23 cellular contexts compared by ENCODE assay signal in the genomic region with DNA sequence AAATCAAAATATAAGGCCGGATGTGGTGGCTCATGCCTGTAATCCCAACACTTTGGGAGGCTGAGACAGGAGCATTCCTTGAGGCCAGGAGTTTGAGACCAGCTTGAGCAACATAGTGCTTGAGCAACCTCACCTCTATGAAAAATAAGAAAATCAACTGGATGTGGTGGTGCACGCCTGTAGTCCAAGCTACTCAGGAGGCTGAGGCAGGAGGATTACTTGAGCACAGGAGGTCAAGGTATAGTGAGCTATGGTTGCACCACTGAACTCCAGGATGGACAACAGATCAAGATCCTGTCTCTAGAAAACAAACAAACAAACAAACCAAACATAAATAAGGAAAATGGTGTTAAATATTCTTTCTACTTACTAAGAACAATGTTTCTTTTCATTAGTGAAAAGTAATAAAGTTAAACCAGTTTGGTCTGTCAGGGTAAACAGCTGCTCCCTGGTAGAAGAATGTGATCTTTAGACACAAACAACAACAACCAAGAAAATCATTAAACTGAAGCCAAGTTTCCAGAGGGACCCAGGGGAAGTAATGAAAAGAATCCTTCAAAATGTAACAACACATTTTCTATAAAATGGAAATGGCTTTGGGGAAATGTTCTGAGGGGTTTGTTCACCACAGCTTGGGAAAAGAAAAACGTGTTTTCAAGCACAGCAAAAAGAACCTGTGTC. TPM values are rescaled to one million over a fixed set of nuclear protein-coding genes. Genes with fewer than 3 reads are reported as not detected.
DNase-seq lines count a peak whose midpoint lies in the region; TF ChIP-seq lines count a peak whose summit lies in the region.
"Had no signal": no experiment of that assay in that cellular context is flagged by ENCODE, and none has a peak within 500 bp of the region (broad histone marks: within the 10 kb centered on the region; RNA-seq: fewer than 3 reads in every experiment).

No MANE protein-coding gene starts in this region.

- no TSS peak for BruUV-seq in mammary epithelial cell (replicated peaks; lab: Mats Ljungman, UMichigan)

- intact Hi-C loops in mammary epithelial cell (cut with micrococcal nuclease), result no loop called here
- intact Hi-C loops in breast epithelium (cut with DNase I; ENCODE audit: low total_unique reads), result no loop called here

- DNase-seq in mammary epithelial cell, result no peak
- DNase-seq in breast epithelium (ENCODE audit: low spot score in 2 of 2), result no peak
- DNase-seq in cerebellar cortex (ENCODE audit: low spot score), result peak; percentile 16
- DNase-seq in medulla oblongata (ENCODE audit: extremely low spot score), result peak; percentile 74
- DNase-seq in tibial nerve (ENCODE audit: low spot score in 2 of 2), result no peak
- DNase-seq in NCI-H2196 treated with DMSO at 0.1 percent for 48 hours (lab: John Stamatoyannopoulos, UW; ENCODE audit: unreplicated experiment), result no peak
- DNase-seq in inferior parietal cortex (ENCODE audit: extremely low spot score), result no peak
- DNase-seq in activated naive CD4-positive, alpha-beta T cell treated with Interleukin-2 at 50 U/mL for 16 hours, result no peak
- DNase-seq: 8988T; activated CD4-positive, alpha-beta T cell treated with anti-CD3 and anti-CD28 coated beads, Interleukin-2, amount 50 U/mL, for 4 hours; activated CD4-positive, CD25-positive, alpha-beta regulatory T cell; activated CD8-positive, alpha-beta memory T cell treated with anti-CD3 and anti-CD28 coated beads, Interleukin-2, amount 10 ng/mL, durations not matched to agents 7 days and 5 days; activated gamma-delta T cell treated with Interleukin-2 at 50 U/mL for 16 hours; activated T-cell treated with anti-CD3 and anti-CD28 coated beads, Interleukin-2, amount 50 U/mL, for 4 hours; CD4-positive, CD25-positive, alpha-beta regulatory T cell; central memory CD4-positive, alpha-beta T cell; esophagus squamous epithelium; RPMI8226; SJCRH30; stimulated activated CD4-positive, alpha-beta T cell treated with anti-CD3 and anti-CD28 coated beads, Interleukin-15, amount 100 ng/mL, for 24 hours; T-cell had no signal

- no peak overlapping the region for H3K4me2 ChIP-seq in mammary epithelial cell (ENCODE audit: insufficient read depth, low read depth, low read length)
- H3K4me2 ChIP-seq: neural progenitor cell had no signal

- no peak overlapping the region for H3K9ac ChIP-seq in mammary epithelial cell (ENCODE audit: insufficient read depth, low read length)
- H3K9ac ChIP-seq: neural progenitor cell, parathyroid adenoma had no signal

- peak in 1 of 2 donors; percentile 59 for TF ChIP-seq EP300 in tibial nerve (IDR thresholded peaks at IDR 0.05)

- peak overlapping the region; percentile 16 for H2AFZ ChIP-seq in mammary epithelial cell (ENCODE audit: low read depth, low read length)
- H2AFZ ChIP-seq: neural progenitor cell, parathyroid adenoma had no signal

- CTCF ChIA-PET in mammary epithelial cell (lab: Charles Lee; ENCODE audit: low non-redundant PET), result no interaction called here

- no peaks in the 10 kb centered on the region for H4K20me1 ChIP-seq in mammary epithelial cell (ENCODE audit: insufficient read depth, low read length)

- in situ Hi-C loops in mammary epithelial cell (cut with MboI; ENCODE audit: low sequenced_read_pairs in 2 of 2), result no loop called here

- no peaks in the 10 kb centered on the region for H3K36me3 ChIP-seq in mammary epithelial cell (ENCODE audit: insufficient read depth, low read length)
- H3K36me3 ChIP-seq in breast epithelium, result no peaks in the 10 kb centered on the region
- no peaks in the 10 kb centered on the region for H3K36me3 ChIP-seq in tibial nerve
- H3K36me3 ChIP-seq: esophagus squamous epithelium, neural progenitor cell, SJCRH30 had no signal

- H3K27ac ChIP-seq in mammary epithelial cell (ENCODE audit: insufficient read depth, low read depth, low read length) (no peak overlapping the region), breast epithelium (no peak overlapping the region), tibial nerve (peak overlapping the region in 3 of 4 donors; percentile 51 to 91 (median 74))
- H3K27ac ChIP-seq: esophagus squamous epithelium, neural progenitor cell, parathyroid adenoma, SJCRH30 had no signal

- no peaks in the 10 kb centered on the region for H3K4me1 ChIP-seq in mammary epithelial cell (ENCODE audit: insufficient read depth, low read length)
- H3K4me1 ChIP-seq in breast epithelium, result no peaks in the 10 kb centered on the region
- peaks cover 0 to 7% (median 2%) of the 10 kb centered on the region in 4 donors for H3K4me1 ChIP-seq in tibial nerve
- H3K4me1 ChIP-seq: esophagus squamous epithelium, neural progenitor cell, parathyroid adenoma, SJCRH30 had no signal

- TF ChIP-seq POLR2A in breast epithelium (IDR thresholded peaks at IDR 0.05) (no peak), tibial nerve (IDR thresholded peaks at IDR 0.05) (no peak)

- no peaks in the 10 kb centered on the region for H3K27me3 ChIP-seq in mammary epithelial cell (ENCODE audit: insufficient read depth, low read length)
- H3K27me3 ChIP-seq in breast epithelium, result no peaks in the 10 kb centered on the region
- H3K27me3 ChIP-seq in tibial nerve, result no peaks in the 10 kb centered on the region
- H3K27me3 ChIP-seq: esophagus squamous epithelium, neural progenitor cell, SJCRH30 had no signal

- dilution Hi-C loops in mammary epithelial cell (cut with HindIII; ENCODE audit: low sequenced_read_pairs), result no loop called here

- TF ChIP-seq CTCF in mammary epithelial cell (conservative IDR thresholded peaks at IDR 0.05 in 1 of 2, IDR thresholded peaks at IDR 0.05 in 1 of 2; ENCODE audit: extremely low read depth in 1 of 2, insufficient read depth in 1 of 2, low read depth in 1 of 2, low read length in 2 of 2), result no peak
- no peak for TF ChIP-seq CTCF in breast epithelium (IDR thresholded peaks at IDR 0.05)
- no peak for TF ChIP-seq CTCF in tibial nerve (IDR thresholded peaks at IDR 0.05)

- 69% methylated on average over 3 of the region's 3 CpGs for WGBS in mammary epithelial cell (ENCODE audit: low coverage, missing lambda C conversion rate)
- 67 to 68% methylated on average over 3 of the region's 3 CpGs for WGBS in tibial nerve, 2 donors

- H3K9me3 ChIP-seq in mammary epithelial cell (replicated peaks; ENCODE audit: insufficient read depth, low read length) (no peaks in the 10 kb centered on the region), breast epithelium (no peaks in the 10 kb centered on the region), tibial nerve (no peaks in the 10 kb centered on the region)
- H3K9me3 ChIP-seq: esophagus squamous epithelium, SJCRH30 had no signal

- no peaks in the 10 kb centered on the region for H3K79me2 ChIP-seq in mammary epithelial cell (ENCODE audit: insufficient read depth, low read length)
- H3K79me2 ChIP-seq: parathyroid adenoma had no signal

- H3K4me3 ChIP-seq in mammary epithelial cell (replicated peaks in 1 of 3; ENCODE audit: insufficient read depth in 1 of 3, low read depth in 2 of 3, low read length in 3 of 3), result no peak overlapping the region
- no peak overlapping the region for H3K4me3 ChIP-seq in breast epithelium
- no peak overlapping the region for H3K4me3 ChIP-seq in tibial nerve
- H3K4me3 ChIP-seq: esophagus squamous epithelium, neural progenitor cell, SJCRH30 had no signal

RNA-seq across cellular contexts. Expression of a gene that starts 17.5 kb away (rescaled TPM):
- total RNA-seq in mammary epithelial cell, result 100 to 1,000 TPM in 1 of 2 donors, 10 to 100 TPM in 1; 41.0 to 117 TPM
- polyA plus RNA-seq in mammary epithelial cell, result 43.5 TPM
- polyA minus RNA-seq in mammary epithelial cell, result 89.4 TPM
- total RNA-seq in breast epithelium, result 10 to 100 TPM; 17.1 to 29.9 (median 23.9) TPM
- 10 to 100 TPM; 23.8 to 38.4 (median 32.0) TPM for total RNA-seq in tibial nerve

RNA-seq across cellular contexts. Expression of a gene that starts 36.9 kb away (rescaled TPM):
- total RNA-seq in mammary epithelial cell, result 100 to 1,000 TPM in 1 of 2 donors, 10 to 100 TPM in 1; 47.8 to 141 TPM
- polyA plus RNA-seq in mammary epithelial cell, result 66.3 TPM
- polyA minus RNA-seq in mammary epithelial cell, result 25.1 TPM
- 100 to 1,000 TPM in 1 of 3 donors, 10 to 100 TPM in 2; 73.3 to 110 (median 76.4) TPM for total RNA-seq in breast epithelium
- total RNA-seq in tibial nerve, result 100 to 1,000 TPM in 1 of 4 donors, 10 to 100 TPM in 3; 53.0 to 103 (median 87.2) TPM

Comparison
In these comparisons a context has a peak if more than half of its experiments do, and no peak if none do; other contexts are left out.
1. DNase-seq: peak in cerebellar cortex (single experiment) and medulla oblongata (single experiment); none in mammary epithelial cell (single experiment), breast epithelium (0 of 2), tibial nerve (0 of 2), NCI-H2196 treated with DMSO at 0.1 percent for 48 hours (single experiment), inferior parietal cortex (single experiment) and activated naive CD4-positive, alpha-beta T cell treated with Interleukin-2 at 50 U/mL for 16 hours (single experiment).
2. H3K27ac ChIP-seq: peak in tibial nerve (3 of 4); none in mammary epithelial cell (single experiment) and breast epithelium (0 of 2).